14 cellular contexts compared by ENCODE assay signal in genomic region chr12:77345336-77345735, GRCh38.
A peak's percentile ranks its signal among the peaks of the same experiment; 100 is the strongest.
DNase-seq lines count a peak whose midpoint lies in the region; ATAC-seq and TF ChIP-seq lines count a peak whose summit lies in the region.
"Had no signal": no experiment of that assay in that cellular context is flagged by ENCODE, and none has a peak within 500 bp of the region (broad histone marks: within the 10 kb centered on the region; RNA-seq: fewer than 3 reads in every experiment).

No MANE protein-coding gene starts in this region.

- H3K79me2 ChIP-seq in neural progenitor cell (ENCODE audit: low read depth), result no peaks in the 10 kb centered on the region

- ATAC-seq in Right ventricle myocardium superior (ENCODE audit: poor library complexity) (peak; percentile 85), GM21786 (IDR thresholded peaks at IDR 0.05; ENCODE audit: unreplicated experiment) (no peak)
- ATAC-seq: HCT116 had no signal

- H3F3A ChIP-seq in neural progenitor cell (ENCODE audit: low read depth), result no peaks in the 10 kb centered on the region

- H3K27ac ChIP-seq in C4-2B (peak overlapping the region; percentile 65; the same call in 1 of the 2 replicates), left ventricle myocardium inferior (replicated peaks) (peak overlapping the region; percentile 71), neural progenitor cell (no peak overlapping the region)
- H3K27ac ChIP-seq: BLaER1 treated with 17β-estradiol and CSF1 and Interleukin-3, amounts not matched to agents 10 nM and 100 nM; HL-60 had no signal

- H3K27ac Mint-ChIP-seq in neural progenitor cell, result peak overlapping the region; percentile 82
- H3K27ac Mint-ChIP-seq: CD4-positive, alpha-beta T cell had no signal

- H2AFZ ChIP-seq in neural progenitor cell (replicated peaks), result no peak overlapping the region

- H3K9me3 ChIP-seq in left ventricle myocardium inferior (replicated peaks) (no peaks in the 10 kb centered on the region), neural progenitor cell (ENCODE audit: low read depth) (no peaks in the 10 kb centered on the region)
- H3K9me3 ChIP-seq: BLaER1 treated with 17β-estradiol and CSF1 and Interleukin-3, amounts not matched to agents 10 nM and 100 nM had no signal

- H3K36me3 ChIP-seq in left ventricle myocardium inferior (no peaks in the 10 kb centered on the region), neural progenitor cell (no peaks in the 10 kb centered on the region)
- H3K36me3 ChIP-seq: BLaER1 treated with 17β-estradiol and CSF1 and Interleukin-3, amounts not matched to agents 10 nM and 100 nM had no signal

- H3K4me3 ChIP-seq in left ventricle myocardium inferior (no peak overlapping the region), neural progenitor cell (no peak overlapping the region)
- H3K4me3 ChIP-seq: BLaER1 treated with 17β-estradiol and CSF1 and Interleukin-3, amounts not matched to agents 10 nM and 100 nM had no signal

- peaks cover 2% of the 10 kb centered on the region for H3K27me3 Mint-ChIP-seq in neural progenitor cell (ENCODE audit: insufficient read depth, low read depth)
- H3K27me3 Mint-ChIP-seq: CD4-positive, alpha-beta T cell had no signal

- no peaks in the 10 kb centered on the region for H3K27me3 ChIP-seq in left ventricle myocardium inferior (ENCODE audit: low read depth)
- H3K27me3 ChIP-seq in neural progenitor cell, result no peaks in the 10 kb centered on the region
- H3K27me3 ChIP-seq: BLaER1 treated with 17β-estradiol and CSF1 and Interleukin-3, amounts not matched to agents 10 nM and 100 nM had no signal

- H3K4me1 Mint-ChIP-seq in neural progenitor cell, result peaks cover 61% of the 10 kb centered on the region

- no peaks in the 10 kb centered on the region for H3K36me3 Mint-ChIP-seq in neural progenitor cell

- no peak overlapping the region for H3K9ac ChIP-seq in neural progenitor cell
- H3K9ac ChIP-seq: BLaER1 treated with 17β-estradiol and CSF1 and Interleukin-3, amounts not matched to agents 10 nM and 100 nM had no signal

- H3K4me2 ChIP-seq in neural progenitor cell, result no peak overlapping the region
- H3K4me2 ChIP-seq: BLaER1 treated with 17β-estradiol and CSF1 and Interleukin-3, amounts not matched to agents 10 nM and 100 nM had no signal

- no peak for TF ChIP-seq CTCF in C4-2B (conservative IDR thresholded peaks at IDR 0.05)
- no peak for TF ChIP-seq CTCF in left ventricle myocardium inferior (IDR thresholded peaks at IDR 0.05; ENCODE audit: borderline replicate concordance)
- TF ChIP-seq CTCF in neural progenitor cell (IDR thresholded peaks at IDR 0.05), result no peak

- H4K20me1 ChIP-seq in neural progenitor cell (ENCODE audit: low read depth), result no peaks in the 10 kb centered on the region
- H4K20me1 ChIP-seq: BLaER1 treated with 17β-estradiol and CSF1 and Interleukin-3, amounts not matched to agents 10 nM and 100 nM had no signal

- intact Hi-C loops in Right ventricle myocardium superior (cut with DNase I), result no loop called here
- intact Hi-C loops in left ventricle myocardium inferior (cut with micrococcal nuclease), result no loop called here

- H3K4me1 ChIP-seq in left ventricle myocardium inferior (peaks cover 62% of the 10 kb centered on the region), neural progenitor cell (peaks cover 6% of the 10 kb centered on the region)
- H3K4me1 ChIP-seq: BLaER1 treated with 17β-estradiol and CSF1 and Interleukin-3, amounts not matched to agents 10 nM and 100 nM had no signal

- no peak overlapping the region for H3K4me3 Mint-ChIP-seq in neural progenitor cell
- H3K4me3 Mint-ChIP-seq: CD4-positive, alpha-beta T cell had no signal

- no peaks in the 10 kb centered on the region for H3K9me3 Mint-ChIP-seq in neural progenitor cell
- H3K9me3 Mint-ChIP-seq: CD4-positive, alpha-beta T cell had no signal

- DNase-seq in Right ventricle myocardium superior, result no peak
- DNase-seq in left ventricle myocardium inferior, result no peak
- no peak for DNase-seq in neural progenitor cell (ENCODE audit: low spot score)
- no peak for DNase-seq in stimulated activated naive CD4-positive, alpha-beta T cell treated with Interleukin-2 at 50 U/mL for 16 hours (lab: John Stamatoyannopoulos, UW)
- DNase-seq in NCI-H2227 (lab: John Stamatoyannopoulos, UW; ENCODE audit: unreplicated experiment), result no peak
- DNase-seq: ACHN; Calu3; CD4-positive, alpha-beta T cell; DMS 273 treated with DMSO at 0.1 percent for 48 hours had no signal
